ENCODE assay signal across 1 cellular context in the genomic region with DNA sequence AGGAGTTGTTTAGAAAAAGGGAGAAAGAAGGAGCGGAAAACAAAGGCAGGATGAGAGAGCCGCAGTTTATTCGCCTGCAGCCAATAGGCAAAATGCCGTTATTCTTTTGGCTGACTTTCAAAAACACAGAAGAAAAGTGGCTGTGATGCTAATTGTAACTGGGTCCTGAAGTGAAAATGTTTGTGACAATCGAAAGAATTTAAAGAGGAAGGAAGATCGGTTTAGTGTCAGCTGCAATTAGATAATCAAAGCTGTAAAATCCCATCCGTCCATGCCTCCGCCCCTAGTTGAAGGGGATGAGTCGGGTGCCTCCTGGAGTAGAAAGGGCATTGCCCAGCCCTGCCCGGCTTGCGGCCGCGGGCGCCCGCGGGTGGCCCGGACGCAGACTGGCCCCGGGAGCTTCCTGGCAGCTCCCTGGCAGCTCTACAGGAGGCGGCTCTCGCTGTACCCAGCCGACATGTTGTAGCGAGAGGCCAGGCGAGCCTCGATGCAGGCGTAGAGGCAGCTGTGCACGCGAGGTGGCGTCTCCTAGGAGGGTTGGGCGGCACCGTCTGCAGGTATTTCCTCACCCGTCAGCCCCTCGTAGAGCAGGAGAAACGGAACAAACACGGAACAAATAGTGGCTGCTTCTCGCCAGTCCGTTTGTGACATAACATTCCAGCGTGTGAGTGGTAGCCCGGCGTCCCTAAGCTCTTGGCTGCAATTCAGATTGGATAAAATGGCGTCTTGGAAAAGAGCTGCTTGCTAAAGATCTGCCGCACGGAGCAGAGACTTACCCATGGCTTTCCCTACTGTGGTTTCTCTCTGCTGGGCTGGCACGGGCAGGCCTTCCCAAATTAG.
TF ChIP-seq lines count a peak whose summit lies in the region.

No MANE protein-coding gene starts in this region.

TF ChIP-seq in H1, 55 proteins besides CTCF, POLR2A, EP300 and RAD21 (continued from another document):
- TF ChIP-seq NANOG (IDR thresholded peaks at IDR 0.05; ENCODE audit: insufficient read depth, low read depth, low read length, poor library complexity, severe bottlenecking) (no peak), CREB1 (IDR thresholded peaks at IDR 0.05) (no peak), SP1 (IDR thresholded peaks at IDR 0.05; ENCODE audit: low read depth, low read length) (no peak), SIX5 (IDR thresholded peaks at IDR 0.05; ENCODE audit: low read depth, low read length) (no peak), JUND (IDR thresholded peaks at IDR 0.05; ENCODE audit: low read length) (no peak), CHD1 (IDR thresholded peaks at IDR 0.05; ENCODE audit: low read depth, low read length) (no peak), CTBP2 (IDR thresholded peaks at IDR 0.05; ENCODE audit: borderline replicate concordance, insufficient read depth, insufficient read length, low read length) (no peak), GABPA (IDR thresholded peaks at IDR 0.05; ENCODE audit: borderline replicate concordance, insufficient read depth, low read length) (no peak)
- TF ChIP-seq, protein P1, sequence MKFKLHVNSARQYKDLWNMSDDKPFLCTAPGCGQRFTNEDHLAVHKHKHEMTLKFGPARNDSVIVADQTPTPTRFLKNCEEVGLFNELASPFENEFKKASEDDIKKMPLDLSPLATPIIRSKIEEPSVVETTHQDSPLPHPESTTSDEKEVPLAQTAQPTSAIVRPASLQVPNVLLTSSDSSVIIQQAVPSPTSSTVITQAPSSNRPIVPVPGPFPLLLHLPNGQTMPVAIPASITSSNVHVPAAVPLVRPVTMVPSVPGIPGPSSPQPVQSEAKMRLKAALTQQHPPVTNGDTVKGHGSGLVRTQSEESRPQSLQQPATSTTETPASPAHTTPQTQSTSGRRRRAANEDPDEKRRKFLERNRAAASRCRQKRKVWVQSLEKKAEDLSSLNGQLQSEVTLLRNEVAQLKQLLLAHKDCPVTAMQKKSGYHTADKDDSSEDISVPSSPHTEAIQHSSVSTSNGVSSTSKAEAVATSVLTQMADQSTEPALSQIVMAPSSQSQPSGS (IDR thresholded peaks at IDR 0.05; ENCODE audit: low read length), result no peak
- TF ChIP-seq, protein P2, sequence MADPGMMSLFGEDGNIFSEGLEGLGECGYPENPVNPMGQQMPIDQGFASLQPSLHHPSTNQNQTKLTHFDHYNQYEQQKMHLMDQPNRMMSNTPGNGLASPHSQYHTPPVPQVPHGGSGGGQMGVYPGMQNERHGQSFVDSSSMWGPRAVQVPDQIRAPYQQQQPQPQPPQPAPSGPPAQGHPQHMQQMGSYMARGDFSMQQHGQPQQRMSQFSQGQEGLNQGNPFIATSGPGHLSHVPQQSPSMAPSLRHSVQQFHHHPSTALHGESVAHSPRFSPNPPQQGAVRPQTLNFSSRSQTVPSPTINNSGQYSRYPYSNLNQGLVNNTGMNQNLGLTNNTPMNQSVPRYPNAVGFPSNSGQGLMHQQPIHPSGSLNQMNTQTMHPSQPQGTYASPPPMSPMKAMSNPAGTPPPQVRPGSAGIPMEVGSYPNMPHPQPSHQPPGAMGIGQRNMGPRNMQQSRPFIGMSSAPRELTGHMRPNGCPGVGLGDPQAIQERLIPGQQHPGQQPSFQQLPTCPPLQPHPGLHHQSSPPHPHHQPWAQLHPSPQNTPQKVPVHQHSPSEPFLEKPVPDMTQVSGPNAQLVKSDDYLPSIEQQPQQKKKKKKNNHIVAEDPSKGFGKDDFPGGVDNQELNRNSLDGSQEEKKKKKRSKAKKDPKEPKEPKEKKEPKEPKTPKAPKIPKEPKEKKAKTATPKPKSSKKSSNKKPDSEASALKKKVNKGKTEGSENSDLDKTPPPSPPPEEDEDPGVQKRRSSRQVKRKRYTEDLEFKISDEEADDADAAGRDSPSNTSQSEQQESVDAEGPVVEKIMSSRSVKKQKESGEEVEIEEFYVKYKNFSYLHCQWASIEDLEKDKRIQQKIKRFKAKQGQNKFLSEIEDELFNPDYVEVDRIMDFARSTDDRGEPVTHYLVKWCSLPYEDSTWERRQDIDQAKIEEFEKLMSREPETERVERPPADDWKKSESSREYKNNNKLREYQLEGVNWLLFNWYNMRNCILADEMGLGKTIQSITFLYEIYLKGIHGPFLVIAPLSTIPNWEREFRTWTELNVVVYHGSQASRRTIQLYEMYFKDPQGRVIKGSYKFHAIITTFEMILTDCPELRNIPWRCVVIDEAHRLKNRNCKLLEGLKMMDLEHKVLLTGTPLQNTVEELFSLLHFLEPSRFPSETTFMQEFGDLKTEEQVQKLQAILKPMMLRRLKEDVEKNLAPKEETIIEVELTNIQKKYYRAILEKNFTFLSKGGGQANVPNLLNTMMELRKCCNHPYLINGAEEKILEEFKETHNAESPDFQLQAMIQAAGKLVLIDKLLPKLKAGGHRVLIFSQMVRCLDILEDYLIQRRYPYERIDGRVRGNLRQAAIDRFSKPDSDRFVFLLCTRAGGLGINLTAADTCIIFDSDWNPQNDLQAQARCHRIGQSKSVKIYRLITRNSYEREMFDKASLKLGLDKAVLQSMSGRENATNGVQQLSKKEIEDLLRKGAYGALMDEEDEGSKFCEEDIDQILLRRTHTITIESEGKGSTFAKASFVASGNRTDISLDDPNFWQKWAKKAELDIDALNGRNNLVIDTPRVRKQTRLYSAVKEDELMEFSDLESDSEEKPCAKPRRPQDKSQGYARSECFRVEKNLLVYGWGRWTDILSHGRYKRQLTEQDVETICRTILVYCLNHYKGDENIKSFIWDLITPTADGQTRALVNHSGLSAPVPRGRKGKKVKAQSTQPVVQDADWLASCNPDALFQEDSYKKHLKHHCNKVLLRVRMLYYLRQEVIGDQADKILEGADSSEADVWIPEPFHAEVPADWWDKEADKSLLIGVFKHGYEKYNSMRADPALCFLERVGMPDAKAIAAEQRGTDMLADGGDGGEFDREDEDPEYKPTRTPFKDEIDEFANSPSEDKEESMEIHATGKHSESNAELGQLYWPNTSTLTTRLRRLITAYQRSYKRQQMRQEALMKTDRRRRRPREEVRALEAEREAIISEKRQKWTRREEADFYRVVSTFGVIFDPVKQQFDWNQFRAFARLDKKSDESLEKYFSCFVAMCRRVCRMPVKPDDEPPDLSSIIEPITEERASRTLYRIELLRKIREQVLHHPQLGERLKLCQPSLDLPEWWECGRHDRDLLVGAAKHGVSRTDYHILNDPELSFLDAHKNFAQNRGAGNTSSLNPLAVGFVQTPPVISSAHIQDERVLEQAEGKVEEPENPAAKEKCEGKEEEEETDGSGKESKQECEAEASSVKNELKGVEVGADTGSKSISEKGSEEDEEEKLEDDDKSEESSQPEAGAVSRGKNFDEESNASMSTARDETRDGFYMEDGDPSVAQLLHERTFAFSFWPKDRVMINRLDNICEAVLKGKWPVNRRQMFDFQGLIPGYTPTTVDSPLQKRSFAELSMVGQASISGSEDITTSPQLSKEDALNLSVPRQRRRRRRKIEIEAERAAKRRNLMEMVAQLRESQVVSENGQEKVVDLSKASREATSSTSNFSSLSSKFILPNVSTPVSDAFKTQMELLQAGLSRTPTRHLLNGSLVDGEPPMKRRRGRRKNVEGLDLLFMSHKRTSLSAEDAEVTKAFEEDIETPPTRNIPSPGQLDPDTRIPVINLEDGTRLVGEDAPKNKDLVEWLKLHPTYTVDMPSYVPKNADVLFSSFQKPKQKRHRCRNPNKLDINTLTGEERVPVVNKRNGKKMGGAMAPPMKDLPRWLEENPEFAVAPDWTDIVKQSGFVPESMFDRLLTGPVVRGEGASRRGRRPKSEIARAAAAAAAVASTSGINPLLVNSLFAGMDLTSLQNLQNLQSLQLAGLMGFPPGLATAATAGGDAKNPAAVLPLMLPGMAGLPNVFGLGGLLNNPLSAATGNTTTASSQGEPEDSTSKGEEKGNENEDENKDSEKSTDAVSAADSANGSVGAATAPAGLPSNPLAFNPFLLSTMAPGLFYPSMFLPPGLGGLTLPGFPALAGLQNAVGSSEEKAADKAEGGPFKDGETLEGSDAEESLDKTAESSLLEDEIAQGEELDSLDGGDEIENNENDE (IDR thresholded peaks at IDR 0.05; ENCODE audit: insufficient replicate concordance, low read length), result no peak
- TF ChIP-seq, protein P3, sequence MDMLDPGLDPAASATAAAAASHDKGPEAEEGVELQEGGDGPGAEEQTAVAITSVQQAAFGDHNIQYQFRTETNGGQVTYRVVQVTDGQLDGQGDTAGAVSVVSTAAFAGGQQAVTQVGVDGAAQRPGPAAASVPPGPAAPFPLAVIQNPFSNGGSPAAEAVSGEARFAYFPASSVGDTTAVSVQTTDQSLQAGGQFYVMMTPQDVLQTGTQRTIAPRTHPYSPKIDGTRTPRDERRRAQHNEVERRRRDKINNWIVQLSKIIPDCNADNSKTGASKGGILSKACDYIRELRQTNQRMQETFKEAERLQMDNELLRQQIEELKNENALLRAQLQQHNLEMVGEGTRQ (IDR thresholded peaks at IDR 0.05; ENCODE audit: low read length), result no peak
